ENCODE assay signal across 9 cellular contexts in genomic region chr16:29816694-29817441, GRCh38. TPM values are rescaled to one million over a fixed set of nuclear protein-coding genes. Genes with fewer than 3 reads are reported as not detected.
DNase-seq lines count a peak whose midpoint lies in the region; FAIRE-seq lines count a peak whose summit lies in the region.
"Had no signal": no experiment of that assay in that cellular context is flagged by ENCODE, and none has a peak within 500 bp of the region (broad histone marks: within the 10 kb centered on the region; RNA-seq: fewer than 3 reads in every experiment).

No MANE protein-coding gene starts in this region.

- no CpG with 5 or more reads among the region's 37 CpGs for WGBS in iPS DF 6.9 (ENCODE audit: insufficient coverage, insufficient read length)

- no peaks in the 10 kb centered on the region for H3K27me3 ChIP-seq in iPS DF 6.9 (ENCODE audit: control insufficient read depth, insufficient read depth, low read length)

- no peaks in the 10 kb centered on the region for H3K9me3 ChIP-seq in iPS DF 6.9 (ENCODE audit: control insufficient read depth, insufficient read depth, low read length)

- H3K36me3 ChIP-seq in iPS DF 6.9 (ENCODE audit: control insufficient read depth, insufficient read depth, low read length) = peaks cover 6% of the 10 kb centered on the region

- no peak overlapping the region for H3K27ac ChIP-seq in iPS DF 6.9 (ENCODE audit: low read length)

- H3K4me3 ChIP-seq in iPS DF 6.9 (ENCODE audit: low read length) = peak overlapping the region; percentile 53
- peak overlapping the region; percentile 82 for H3K4me3 ChIP-seq in skeletal muscle cell (ENCODE audit: low read depth, low read length)

- peak; percentile 78 for FAIRE-seq in GM19239 (lab: Jason Lieb, UNC)
- FAIRE-seq: TTC549 had no signal

- peaks cover 10% of the 10 kb centered on the region for H3K4me1 ChIP-seq in iPS DF 6.9 (ENCODE audit: control insufficient read depth, insufficient read depth, low read length)

- DNase-seq in CD1c-positive myeloid dendritic cell (ENCODE audit: extremely low spot score) (peak; percentile 83), GM19239 (ENCODE audit: insufficient read length, low spot score) (no peak), HT1080 (ENCODE audit: low read depth) (peak; percentile 64), SHP77 (lab: John Stamatoyannopoulos, UW) (peak; percentile 34 to 70), anterior cingulate cortex (lab: John Stamatoyannopoulos, UW) (peak in 34 of 58 donors; percentile 23 to 70 (median 51)), iPS DF 6.9 (ENCODE audit: low read depth, low spot score) (no peak), skeletal muscle cell (ENCODE audit: low read depth) (no peak), ecto neural progenitor cell (ENCODE audit: low spot score) (no peak)

RNA-seq across cellular contexts. Expression of gene PAGR1, which starts 0.9 kb away (rescaled TPM):
- 51.3 and 56.5 TPM in 2 replicates for total RNA-seq in HT1080 (2014; rRNA removed; shearing (Covaris generic))
- polyA plus RNA-seq in HT1080 (2015; cell fraction: cytosol; rRNA removed) = 39.9 and 40.3 TPM in 2 replicates
- polyA plus RNA-seq in HT1080 (2015; cell fraction: nucleus; rRNA removed) = 26.5 and 32.5 TPM in 2 replicates

RNA-seq across cellular contexts. Expression of gene MVP, which starts 3.4 kb away (rescaled TPM):
- 96.4 and 101 TPM in 2 replicates for total RNA-seq in HT1080 (2014; rRNA removed; shearing (Covaris generic))
- 62.6 and 63.6 TPM in 2 replicates for polyA plus RNA-seq in HT1080 (2015; cell fraction: cytosol; rRNA removed)
- 226 TPM in 2 replicates for polyA plus RNA-seq in HT1080 (2015; cell fraction: nucleus; rRNA removed)

RNA-seq across cellular contexts. Expression of gene PRRT2, which starts 4.9 kb away (rescaled TPM):
- 0.60 and 4.5 TPM in 2 replicates for total RNA-seq in HT1080 (2014; rRNA removed; shearing (Covaris generic))
- polyA plus RNA-seq in HT1080 (2015; cell fraction: cytosol; rRNA removed) = 0.44 and 1.7 TPM in 2 replicates
- polyA plus RNA-seq in HT1080 (2015; cell fraction: nucleus; rRNA removed) = 9.0 and 12.0 TPM in 2 replicates

RNA-seq across cellular contexts. Expression of gene MAZ, which starts 10.5 kb away (rescaled TPM):
- 289 and 412 TPM in 2 replicates for total RNA-seq in HT1080 (2014; rRNA removed; shearing (Covaris generic))
- polyA plus RNA-seq in HT1080 (2015; cell fraction: cytosol; rRNA removed) = 167 and 168 TPM in 2 replicates
- 109 and 141 TPM in 2 replicates for polyA plus RNA-seq in HT1080 (2015; cell fraction: nucleus; rRNA removed)

RNA-seq across cellular contexts. Expression of gene KIF22, which starts 26.3 kb away (rescaled TPM):
- total RNA-seq in HT1080 (2014; rRNA removed; shearing (Covaris generic)) = 120 and 122 TPM in 2 replicates
- polyA plus RNA-seq in HT1080 (2015; cell fraction: cytosol; rRNA removed) = 67.4 and 77.5 TPM in 2 replicates
- polyA plus RNA-seq in HT1080 (2015; cell fraction: nucleus; rRNA removed) = 210 and 217 TPM in 2 replicates

Comparison
In these comparisons a context has a peak if more than half of its experiments do, and no peak if none do; other contexts are left out.
1. DNase-seq: peak in CD1c-positive myeloid dendritic cell (single experiment), HT1080 (single experiment), SHP77 (2 of 2) and anterior cingulate cortex (34 of 58); none in GM19239 (single experiment), iPS DF 6.9 (single experiment), skeletal muscle cell (single experiment) and ecto neural progenitor cell (single experiment).